Comparison of ENCODE assay signal across 22 cellular contexts in the genomic region with DNA sequence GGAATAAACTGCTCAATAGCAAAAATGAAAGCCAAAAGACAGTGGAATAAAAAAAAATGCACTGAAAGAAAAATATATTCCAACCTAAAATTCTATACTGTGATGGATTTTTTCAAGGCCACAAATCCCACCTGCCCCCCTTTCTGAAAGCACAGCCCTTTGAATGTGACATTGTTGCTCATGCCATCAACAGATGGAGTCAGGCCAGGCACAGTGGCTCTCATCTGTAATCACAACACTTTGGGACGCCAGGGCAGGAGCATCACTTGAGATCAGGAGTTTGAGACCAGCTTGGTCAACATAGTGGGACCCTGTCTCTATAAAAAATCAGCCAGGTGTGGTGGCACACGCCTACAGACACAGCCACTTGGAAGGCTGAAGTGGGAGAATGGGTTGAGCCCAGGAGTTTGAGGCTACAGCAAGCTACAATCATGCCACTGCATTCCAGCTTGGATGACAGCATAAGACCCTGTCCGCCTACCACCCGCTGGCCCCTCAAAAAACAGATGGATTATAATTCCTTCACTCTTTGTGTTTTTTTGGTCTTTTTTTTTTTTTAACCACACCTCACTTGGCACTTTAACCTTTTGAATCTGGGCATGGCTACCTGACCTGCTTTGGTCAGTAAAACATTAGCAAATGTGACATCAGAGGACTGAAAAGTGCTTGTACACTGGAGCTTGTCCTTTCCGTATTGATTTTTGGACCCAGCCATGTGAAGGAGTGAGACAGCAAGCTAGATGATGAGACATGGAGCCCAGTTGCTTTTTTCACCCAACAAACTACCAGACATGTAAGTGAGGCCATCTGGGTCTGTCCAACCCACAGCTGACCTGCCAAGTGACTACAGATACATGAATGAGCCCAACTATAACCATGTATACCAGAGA. TPM values are rescaled to one million over a fixed set of nuclear protein-coding genes. Genes with fewer than 3 reads are reported as not detected.
A peak's percentile ranks its signal among the peaks of the same experiment; 100 is the strongest.
DNase-seq lines count a peak whose midpoint lies in the region; ATAC-seq and TF ChIP-seq lines count a peak whose summit lies in the region.
"Had no signal": no experiment of that assay in that cellular context is flagged by ENCODE, and none has a peak within 500 bp of the region (broad histone marks: within the 10 kb centered on the region; RNA-seq: fewer than 3 reads in every experiment).

No MANE protein-coding gene starts in this region.

- no peaks in the 10 kb centered on the region for H3K9me3 Mint-ChIP-seq in Caco-2 (ENCODE audit: unreplicated experiment)
- no peaks in the 10 kb centered on the region for H3K9me3 Mint-ChIP-seq in naive thymus-derived CD8-positive, alpha-beta T cell
- H3K9me3 Mint-ChIP-seq: activated naive CD4-positive, alpha-beta T cell treated with anti-CD3 and anti-CD28 coated beads, Interleukin-2, amount 10 ng/mL, durations not matched to agents 7 days and 5 days; dendritic cell treated with granulocyte-macrophage colony-stimulating factor and Interleukin-4, amounts not matched to agents 40 ng/mL and 50 ng/mL, for 4 days; HFFc6 had no signal

- POLR2A ChIA-PET in Caco-2 (lab: Charles Lee), result interaction anchor here (1.0 kb wide), 1 partner anchor 91 kb away, joined by 3 read pairs; no protein-coding TSS in a partner anchor
- POLR2A ChIA-PET in naive thymus-derived CD8-positive, alpha-beta T cell (lab: Charles Lee), result interaction anchor here (0.9 to 2.0 kb wide), 2 partner anchors 10 to 31 kb away, joined by 5 to 7 read pairs; no protein-coding TSS in a partner anchor

- H3K4me1 ChIP-seq in Caco-2, result peaks cover 13% of the 10 kb centered on the region; the same call in 1 of the 2 replicates

- H3K27me3 ChIP-seq in Caco-2 (replicated peaks; ENCODE audit: control insufficient read depth, insufficient read depth, low read length), result no peaks in the 10 kb centered on the region
- H3K27me3 ChIP-seq: BLaER1, brain microvascular endothelial cell, MG63, spleen, tibial artery had no signal

- H3K9me3 ChIP-seq in Caco-2, result no peaks in the 10 kb centered on the region
- H3K9me3 ChIP-seq: MG63, spleen, tibial artery had no signal

- no TSS peak for BruUV-seq in Caco-2 (replicated peaks; lab: Mats Ljungman, UMichigan)

- DNase-seq in Caco-2, result no peak
- peak; percentile 65 for DNase-seq in HuH-7 (ENCODE audit: low spot score)
- peak; percentile 48 for DNase-seq in fibroblast of the aortic adventitia (ENCODE audit: low read depth)
- DNase-seq in naive thymus-derived CD8-positive, alpha-beta T cell, result no peak
- no peak for DNase-seq in COLO668 (lab: John Stamatoyannopoulos, UW; ENCODE audit: unreplicated experiment)
- no peak for DNase-seq in stimulated activated naive CD4-positive, alpha-beta T cell (lab: John Stamatoyannopoulos, UW)
- DNase-seq: activated CD4-positive, alpha-beta T cell treated with anti-CD3 and anti-CD28 coated beads, Interleukin-2, amount 50 U/mL, for 4 hours; activated naive CD4-positive, alpha-beta T cell treated with anti-CD3 and anti-CD28 coated beads, Interleukin-2, amount 10 ng/mL, durations not matched to agents 7 days and 5 days; brain microvascular endothelial cell; DMS79 treated with DMSO at 0.1 percent for 48 hours; HFFc6; MG63; NCI-H1694; NCI-H345; RPMI8226; spleen; SW 1271; tibial artery had no signal

- CTCF ChIA-PET in Caco-2 (lab: Charles Lee), result interaction anchor here (0.6 kb wide), 1 partner anchor 29 kb away, joined by 7 read pairs; no protein-coding TSS in a partner anchor

- H3K36me3 ChIP-seq in Caco-2 (ENCODE audit: control insufficient read depth, insufficient read depth, low read length), result no peaks in the 10 kb centered on the region; the same call in 1 of the 2 replicates
- H3K36me3 ChIP-seq: brain microvascular endothelial cell, MG63, spleen, tibial artery had no signal

- H3K4me3 Mint-ChIP-seq in Caco-2 (ENCODE audit: unreplicated experiment), result no peak overlapping the region
- H3K4me3 Mint-ChIP-seq in naive thymus-derived CD8-positive, alpha-beta T cell, result peak overlapping the region in 5 of 10 donors; percentile 13 to 42 (median 34)
- H3K4me3 Mint-ChIP-seq: activated naive CD4-positive, alpha-beta T cell treated with anti-CD3 and anti-CD28 coated beads, Interleukin-2, amount 10 ng/mL, durations not matched to agents 7 days and 5 days; dendritic cell treated with granulocyte-macrophage colony-stimulating factor and Interleukin-4, amounts not matched to agents 40 ng/mL and 50 ng/mL, for 4 days; HFFc6 had no signal

- peaks cover 9% of the 10 kb centered on the region for H3K36me3 Mint-ChIP-seq in Caco-2 (ENCODE audit: insufficient read depth, unreplicated experiment)
- peaks cover 0 to 16% (median 7%) of the 10 kb centered on the region in 3 donors for H3K36me3 Mint-ChIP-seq in naive thymus-derived CD8-positive, alpha-beta T cell

- no peaks in the 10 kb centered on the region for H3K27me3 Mint-ChIP-seq in Caco-2 (ENCODE audit: insufficient read depth, unreplicated experiment)
- H3K27me3 Mint-ChIP-seq in naive thymus-derived CD8-positive, alpha-beta T cell, result no peaks in the 10 kb centered on the region
- H3K27me3 Mint-ChIP-seq: activated naive CD4-positive, alpha-beta T cell treated with anti-CD3 and anti-CD28 coated beads, Interleukin-2, amount 10 ng/mL, durations not matched to agents 7 days and 5 days; dendritic cell treated with granulocyte-macrophage colony-stimulating factor and Interleukin-4, amounts not matched to agents 40 ng/mL and 50 ng/mL, for 4 days had no signal

- TF ChIP-seq CTCF in Caco-2 (IDR thresholded peaks at IDR 0.05; ENCODE audit: insufficient read depth in 1 of 2, low read depth in 1 of 2, low read length in 1 of 2, severe bottlenecking in 1 of 2, unreplicated experiment in 1 of 2) (no peak), fibroblast of the aortic adventitia (IDR thresholded peaks at IDR 0.05; ENCODE audit: insufficient read depth, low read length) (no peak)

- intact Hi-C loops in Caco-2 (cut with micrococcal nuclease; ENCODE audit: unreplicated experiment), result no loop called here

- H3K4me3 ChIP-seq in Caco-2 (ENCODE audit: low read depth, low read length) (no peak overlapping the region), fibroblast of the aortic adventitia (ENCODE audit: low read depth, low read length) (no peak overlapping the region)
- H3K4me3 ChIP-seq: BLaER1, MG63, spleen, tibial artery had no signal

- H3K4me1 Mint-ChIP-seq in Caco-2 (ENCODE audit: low read depth, unreplicated experiment), result peaks cover 24% of the 10 kb centered on the region
- peaks cover 35 to 86% (median 81%) of the 10 kb centered on the region in 4 donors for H3K4me1 Mint-ChIP-seq in naive thymus-derived CD8-positive, alpha-beta T cell

- H3K27ac Mint-ChIP-seq in Caco-2 (ENCODE audit: unreplicated experiment), result peak overlapping the region; percentile 49
- peak overlapping the region; percentile 27 to 89 (median 69) for H3K27ac Mint-ChIP-seq in naive thymus-derived CD8-positive, alpha-beta T cell
- H3K27ac Mint-ChIP-seq: activated naive CD4-positive, alpha-beta T cell treated with anti-CD3 and anti-CD28 coated beads, Interleukin-2, amount 10 ng/mL, durations not matched to agents 7 days and 5 days; dendritic cell treated with granulocyte-macrophage colony-stimulating factor and Interleukin-4, amounts not matched to agents 40 ng/mL and 50 ng/mL, for 4 days; HFFc6 had no signal

- ATAC-seq in naive thymus-derived CD8-positive, alpha-beta T cell, result no peak
- ATAC-seq in GM19351 (IDR thresholded peaks at IDR 0.05; ENCODE audit: unreplicated experiment), result no peak
- ATAC-seq: esophagus mucosa had no signal

RNA-seq across cellular contexts. Expression of a gene that starts 36.3 kb away (rescaled TPM):
- total RNA-seq in Caco-2 (2022) (197 and 210 TPM in 2 replicates), fibroblast of the aortic adventitia (ENCODE audit: low replicate concordance) (119 and 188 TPM in 2 replicates)
- 100 to 1,000 TPM; 192 to 195 TPM for total RNA-seq in naive thymus-derived CD8-positive, alpha-beta T cell
- 100 to 1,000 TPM; 137 to 210 (median 164) TPM for polyA plus RNA-seq in naive thymus-derived CD8-positive, alpha-beta T cell

Comparison
In these comparisons a context has a peak if more than half of its experiments do, and no peak if none do; other contexts are left out.
1. DNase-seq: peak in HuH-7 (single experiment) and fibroblast of the aortic adventitia (single experiment); none in Caco-2 (0 of 2), naive thymus-derived CD8-positive, alpha-beta T cell (0 of 10), COLO668 (single experiment) and stimulated activated naive CD4-positive, alpha-beta T cell (0 of 6).